In genomic region chr22:47994045-47994444, GRCh38 we compare ENCODE assay signal across 7 cellular contexts.
"Had no signal": no experiment of that assay in that cellular context is flagged by ENCODE, and none has a peak within 500 bp of the region (broad histone marks: within the 10 kb centered on the region; RNA-seq: fewer than 3 reads in every experiment).

No MANE protein-coding gene starts in this region.

- H3K9ac ChIP-seq: GM23248 had no signal

- DNase-seq: GM23248, GOT3, H7, HFFc6, IMR-90 had no signal

- H3K4me1 ChIP-seq: HAP-1 had no signal

- H3K4me3 Mint-ChIP-seq: HFFc6 had no signal

- H3K27ac ChIP-seq: GM23248 had no signal

- H3K4me3 ChIP-seq: GM23248, HAP-1 had no signal

- H3K36me3 ChIP-seq: HAP-1 had no signal

- ATAC-seq: HCT116 had no signal

- H3K9me3 ChIP-seq: HAP-1 had no signal

- H3K27ac Mint-ChIP-seq: HFFc6 had no signal
